In the genomic region with DNA sequence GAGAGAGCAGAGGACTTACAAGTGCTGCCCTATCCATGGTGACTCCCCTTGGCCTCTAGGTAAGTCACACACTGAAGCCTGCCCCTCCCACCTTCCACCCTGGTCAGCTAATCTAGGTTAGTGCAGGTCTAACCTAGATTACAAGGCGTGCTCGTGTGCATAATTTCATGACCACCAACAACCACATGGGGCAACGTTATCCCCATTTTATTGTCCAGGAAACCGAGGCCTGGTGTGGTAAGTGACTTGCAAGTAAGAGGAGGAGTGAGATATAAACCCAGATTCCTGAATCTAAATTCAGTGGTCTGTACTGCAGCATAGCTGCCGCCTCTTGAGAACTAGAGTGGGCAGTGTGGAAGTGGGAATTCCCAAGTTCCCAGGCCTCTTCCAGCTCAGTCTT, we compare ENCODE assay signal across 20 cellular contexts.
"Had no signal": no experiment of that assay in that cellular context is flagged by ENCODE, and none has a peak within 500 bp of the region (broad histone marks: within the 10 kb centered on the region; RNA-seq: fewer than 3 reads in every experiment).

No MANE protein-coding gene starts in this region.

- H3K4me1 Mint-ChIP-seq: activated CD4-positive, alpha-beta memory T cell treated with anti-CD3 and anti-CD28 coated beads, Interleukin-2, amount 10 ng/mL, durations not matched to agents 7 days and 5 days; activated CD8-positive, alpha-beta memory T cell treated with anti-CD3 and anti-CD28 coated beads, Interleukin-2, amount 10 ng/mL, durations not matched to agents 7 days and 5 days; activated naive CD8-positive, alpha-beta T cell treated with anti-CD3 and anti-CD28 coated beads for 36 hours; stimulated activated effector memory CD8-positive, alpha-beta T cell treated with anti-CD3 and anti-CD28 coated beads, Interleukin-12 subunit alpha, Interleukin-12 subunit beta, amount 100 ng/mL, for 72 hours had no signal

- H3K36me3 Mint-ChIP-seq: activated CD8-positive, alpha-beta memory T cell treated with anti-CD3 and anti-CD28 coated beads, Interleukin-2, amount 10 ng/mL, durations not matched to agents 7 days and 5 days; activated naive CD8-positive, alpha-beta T cell treated with anti-CD3 and anti-CD28 coated beads for 36 hours; stimulated activated effector memory CD8-positive, alpha-beta T cell treated with anti-CD3 and anti-CD28 coated beads, Interleukin-12 subunit alpha, Interleukin-12 subunit beta, amount 100 ng/mL, for 72 hours had no signal

- H3K27me3 ChIP-seq: ovary, stomach had no signal

- H3K27ac Mint-ChIP-seq: activated CD4-positive, alpha-beta memory T cell treated with anti-CD3 and anti-CD28 coated beads, Interleukin-2, amount 10 ng/mL, durations not matched to agents 7 days and 5 days; activated CD8-positive, alpha-beta memory T cell treated with anti-CD3 and anti-CD28 coated beads, Interleukin-2, amount 10 ng/mL, durations not matched to agents 7 days and 5 days; activated naive CD8-positive, alpha-beta T cell treated with anti-CD3 and anti-CD28 coated beads for 36 hours; stimulated activated effector memory CD8-positive, alpha-beta T cell treated with anti-CD3 and anti-CD28 coated beads, Interleukin-12 subunit alpha, Interleukin-12 subunit beta, amount 100 ng/mL, for 72 hours; T-helper 2 cell treated with Interferon-gamma antibody and Interleukin-4, amounts not matched to agents 5 μg/mL and 100 μg/mL, for 36 hours had no signal

- H3K4me3 Mint-ChIP-seq: activated CD4-positive, alpha-beta memory T cell treated with anti-CD3 and anti-CD28 coated beads, Interleukin-2, amount 10 ng/mL, durations not matched to agents 7 days and 5 days; activated CD8-positive, alpha-beta memory T cell treated with anti-CD3 and anti-CD28 coated beads, Interleukin-2, amount 10 ng/mL, durations not matched to agents 7 days and 5 days; activated naive CD8-positive, alpha-beta T cell treated with anti-CD3 and anti-CD28 coated beads for 36 hours; stimulated activated effector memory CD8-positive, alpha-beta T cell treated with anti-CD3 and anti-CD28 coated beads, Interleukin-12 subunit alpha, Interleukin-12 subunit beta, amount 100 ng/mL, for 72 hours; T-helper 2 cell treated with Interferon-gamma antibody and Interleukin-4, amounts not matched to agents 5 μg/mL and 100 μg/mL, for 36 hours had no signal

- H3K9me3 ChIP-seq: esophagus squamous epithelium, heart right ventricle, ovary, psoas muscle, stomach had no signal

- ATAC-seq: activated CD8-positive, alpha-beta memory T cell treated with anti-CD3 and anti-CD28 coated beads, Interleukin-2, amount 10 ng/mL, durations not matched to agents 7 days and 5 days; heart right ventricle; left ventricle myocardium superior; psoas muscle; right cardiac atrium; stimulated activated effector memory CD8-positive, alpha-beta T cell treated with anti-CD3 and anti-CD28 coated beads, Interleukin-12 subunit alpha, Interleukin-12 subunit beta, amount 100 ng/mL, for 72 hours had no signal

- H3K4me1 ChIP-seq: psoas muscle, stomach had no signal

- H3K27me3 Mint-ChIP-seq: activated CD4-positive, alpha-beta memory T cell treated with anti-CD3 and anti-CD28 coated beads, Interleukin-2, amount 10 ng/mL, durations not matched to agents 7 days and 5 days; activated CD8-positive, alpha-beta memory T cell treated with anti-CD3 and anti-CD28 coated beads, Interleukin-2, amount 10 ng/mL, durations not matched to agents 7 days and 5 days; activated naive CD8-positive, alpha-beta T cell treated with anti-CD3 and anti-CD28 coated beads for 36 hours had no signal

- H3K9me3 Mint-ChIP-seq: activated CD4-positive, alpha-beta memory T cell treated with anti-CD3 and anti-CD28 coated beads, Interleukin-2, amount 10 ng/mL, durations not matched to agents 7 days and 5 days; activated naive CD8-positive, alpha-beta T cell treated with anti-CD3 and anti-CD28 coated beads for 36 hours; stimulated activated effector memory CD8-positive, alpha-beta T cell treated with anti-CD3 and anti-CD28 coated beads, Interleukin-12 subunit alpha, Interleukin-12 subunit beta, amount 100 ng/mL, for 72 hours; T-helper 2 cell treated with Interferon-gamma antibody and Interleukin-4, amounts not matched to agents 5 μg/mL and 100 μg/mL, for 36 hours had no signal

- DNase-seq: activated CD4-positive, alpha-beta memory T cell treated with anti-CD3 and anti-CD28 coated beads, Interleukin-2, amount 10 ng/mL, durations not matched to agents 7 days and 5 days; activated CD4-positive, alpha-beta T cell treated with anti-CD3 and anti-CD28 coated beads for 48 hours; activated CD4-positive, CD25-positive, alpha-beta regulatory T cell; activated CD8-positive, alpha-beta memory T cell treated with anti-CD3 and anti-CD28 coated beads, Interleukin-2, amount 10 ng/mL, durations not matched to agents 7 days and 5 days; activated naive CD4-positive, alpha-beta T cell; activated naive CD8-positive, alpha-beta T cell treated with anti-CD3 and anti-CD28 coated beads for 36 hours; amniotic stem cell; effector CD4-positive, alpha-beta T cell; esophagus squamous epithelium; heart right ventricle; left ventricle myocardium superior; ovary; psoas muscle; right cardiac atrium; stimulated activated CD4-positive, alpha-beta T cell treated with anti-CD3 and anti-CD28 coated beads, Interleukin-4, amount 100 ng/mL, for 24 hours; stomach; trophoblast cell had no signal

- H3K27ac ChIP-seq: esophagus squamous epithelium, heart right ventricle, ovary, psoas muscle, stomach had no signal

- H3K36me3 ChIP-seq: esophagus squamous epithelium, heart right ventricle, ovary, stomach had no signal

- H3K4me3 ChIP-seq: esophagus squamous epithelium, heart right ventricle, ovary, psoas muscle, skin epidermis, stomach had no signal
